ENCODE assay signal across 23 cellular contexts in genomic region chr19:15444505-15445226, GRCh38. TPM values are rescaled to one million over a fixed set of nuclear protein-coding genes. Genes with fewer than 3 reads are reported as not detected.
DNase-seq lines count a peak whose midpoint lies in the region; ATAC-seq and TF ChIP-seq lines count a peak whose summit lies in the region.
"Had no signal": no experiment of that assay in that cellular context is flagged by ENCODE, and none has a peak within 500 bp of the region (broad histone marks: within the 10 kb centered on the region; RNA-seq: fewer than 3 reads in every experiment).

No MANE protein-coding gene starts in this region.

- in situ Hi-C loops in GM13976 (cut with MboI; ENCODE audit: low sequenced_read_pairs, unreplicated experiment) = no loop called here

- peak in 6 of 8 donors; percentile 10 to 63 (median 50) for ATAC-seq in heart right ventricle
- ATAC-seq in thoracic aorta (ENCODE audit: insufficient number of reproducible peaks, low FRiP score, low read depth) = no peak
- ATAC-seq: HepG2 had no signal

- peaks cover 10% of the 10 kb centered on the region for H3K36me3 Mint-ChIP-seq in endothelial cell (ENCODE audit: low read depth, unreplicated experiment)

- H3K27ac Mint-ChIP-seq in endothelial cell (ENCODE audit: unreplicated experiment) = no peak overlapping the region
- H3K27ac Mint-ChIP-seq: CD14-positive monocyte had no signal

- WGBS in heart right ventricle, 2 donors = 56 to 59% methylated on average over 15 of the region's 15 CpGs

- H3K9me3 Mint-ChIP-seq in endothelial cell (ENCODE audit: unreplicated experiment) = no peaks in the 10 kb centered on the region

- TF ChIP-seq CTCF in ascending aorta (IDR thresholded peaks at IDR 0.05) (no peak), heart right ventricle (IDR thresholded peaks at IDR 0.05) (no peak), thoracic aorta (IDR thresholded peaks at IDR 0.05) (no peak), endothelial cell (IDR thresholded peaks at IDR 0.05; ENCODE audit: unreplicated experiment) (no peak), GM13976 (IDR thresholded peaks at IDR 0.05; ENCODE audit: borderline replicate concordance, control extremely low read depth, extremely low read depth, insufficient read depth, missing control alignments) (no peak)

- intact Hi-C loops in ascending aorta (cut with DNase I) = loop anchor here (2.0 to 5.0 kb wide), 2 partner anchors 64 to 192 kb away; no protein-coding TSS in a partner anchor
- intact Hi-C loops in heart right ventricle (cut with DNase I) = loop anchor here in 1 of 10 donors (5.0 kb wide), 1 partner anchor 67 kb away; the partner anchor contains the start of gene AKAP8

- H3K27me3 ChIP-seq in ascending aorta (no peaks in the 10 kb centered on the region), heart right ventricle (no peaks in the 10 kb centered on the region), thoracic aorta (replicated peaks; ENCODE audit: insufficient read depth) (no peaks in the 10 kb centered on the region)

- H3K4me1 ChIP-seq in ascending aorta (peaks cover 17 to 46% of the 10 kb centered on the region in 2 donors), heart right ventricle (peaks cover 10 to 47% (median 30%) of the 10 kb centered on the region in 9 donors), thoracic aorta (ENCODE audit: control insufficient read depth in 1 of 2, low read depth in 2 of 2) (peaks cover 44 to 70% of the 10 kb centered on the region in 2 donors)

- H3K36me3 ChIP-seq in ascending aorta = no peaks in the 10 kb centered on the region
- H3K36me3 ChIP-seq in heart right ventricle = peaks cover 0 to 19% (median 0%) of the 10 kb centered on the region in 9 donors
- no peaks in the 10 kb centered on the region for H3K36me3 ChIP-seq in thoracic aorta

- DNase-seq in ascending aorta (ENCODE audit: low spot score in 2 of 2) (peak in 1 of 2 donors; percentile 77), heart right ventricle (no peak), myocyte (ENCODE audit: low read depth) (peak; percentile 46), thoracic aorta (ENCODE audit: low spot score) (no peak), endothelial cell (ENCODE audit: low spot score) (no peak), GM13976 (ENCODE audit: low spot score) (no peak), NCI-H1930 (lab: John Stamatoyannopoulos, UW) (no peak), iPS-NIHi7 (ENCODE audit: extremely low spot score) (no peak)
- DNase-seq: Calu3, DND-41, Karpas-422, NCI-H1092 treated with DMSO at 0.1 percent for 48 hours, NCI-H1436 treated with DMSO at 0.1 percent for 48 hours, NCI-H187 treated with DMSO at 0.1 percent for 48 hours, NCI-H2107, NCI-H526, NCI-H82, SHP77 treated with DMSO at 0.1 percent for 48 hours had no signal

- H3K4me3 Mint-ChIP-seq in endothelial cell (ENCODE audit: unreplicated experiment) = no peak overlapping the region
- H3K4me3 Mint-ChIP-seq: CD14-positive monocyte had no signal

- H3K4me3 ChIP-seq in ascending aorta (peak overlapping the region in 1 of 2 donors; percentile 12), heart right ventricle (no peak overlapping the region), thoracic aorta (peak overlapping the region; percentile 43)
- H3K4me3 ChIP-seq: PC-9 had no signal

- no peaks in the 10 kb centered on the region for H3K9me3 ChIP-seq in ascending aorta
- H3K9me3 ChIP-seq in heart right ventricle = no peaks in the 10 kb centered on the region
- no peaks in the 10 kb centered on the region for H3K9me3 ChIP-seq in thoracic aorta

- peak overlapping the region; percentile 73 to 86 for H3K27ac ChIP-seq in ascending aorta
- H3K27ac ChIP-seq in heart right ventricle = peak overlapping the region; percentile 56 to 93 (median 87)
- peak overlapping the region; percentile 82 to 87 for H3K27ac ChIP-seq in thoracic aorta
- H3K27ac ChIP-seq: PC-9 had no signal

- peaks cover 11% of the 10 kb centered on the region for H3K27me3 Mint-ChIP-seq in endothelial cell (ENCODE audit: unreplicated experiment)

- H3K4me1 Mint-ChIP-seq in endothelial cell (ENCODE audit: unreplicated experiment) = peaks cover 5% of the 10 kb centered on the region

RNA-seq across cellular contexts. Expression of gene WIZ, which starts 5.1 kb away (rescaled TPM):
- total RNA-seq in ascending aorta (90.4 TPM), heart right ventricle (10 to 100 TPM; 19.5 to 34.3 (median 21.3) TPM), myocyte (21.6 and 29.2 TPM in 2 replicates), thoracic aorta (10 to 100 TPM; 37.8 to 45.3 TPM), endothelial cell (ENCODE audit: unreplicated experiment) (79.0 TPM)
- polyA plus RNA-seq in heart right ventricle = 10 to 100 TPM; 18.7 to 25.7 TPM
- polyA plus RNA-seq in myocyte (2012) = 32.5 TPM

RNA-seq across cellular contexts. Expression of gene RASAL3, which starts 19.7 kb away (rescaled TPM):
- total RNA-seq in ascending aorta (4.4 TPM), heart right ventricle (1 to 10 TPM in 5 of 10 donors, under 1 TPM in 5; 0.19 to 6.6 (median 0.85) TPM), myocyte (not detected in 2 replicates), thoracic aorta (1 to 10 TPM; 4.1 to 5.1 TPM), endothelial cell (ENCODE audit: unreplicated experiment) (1.5 TPM)
- polyA plus RNA-seq in heart right ventricle = 1 to 10 TPM in 1 of 2 donors, under 1 TPM in 1; 0.64 to 1.6 TPM
- polyA plus RNA-seq in myocyte (2012) = 0.06 TPM
- total RNA-seq: Calu3, HepG2, HT1080, PC-9 had no signal
- polyA plus RNA-seq: HepG2 had no signal

RNA-seq across cellular contexts. Expression of gene AKAP8L, which starts 25.9 kb away (rescaled TPM):
- total RNA-seq in ascending aorta (143 TPM), heart right ventricle (100 to 1,000 TPM in 1 of 10 donors, 10 to 100 TPM in 9; 45.2 to 101 (median 63.1) TPM), myocyte (141 and 143 TPM in 2 replicates), thoracic aorta (100 to 1,000 TPM; 163 to 247 TPM), endothelial cell (ENCODE audit: unreplicated experiment) (160 TPM)
- 100 to 1,000 TPM in 1 of 2 donors, 10 to 100 TPM in 1; 53.6 to 140 TPM for polyA plus RNA-seq in heart right ventricle
- polyA plus RNA-seq in myocyte (2012) = 63.9 TPM

RNA-seq across cellular contexts. Expression of gene PGLYRP2, which starts 34.6 kb away (rescaled TPM):
- total RNA-seq in ascending aorta (not detected), heart right ventricle (not detected), myocyte (not detected in 2 replicates), thoracic aorta (not detected), endothelial cell (ENCODE audit: unreplicated experiment) (not detected)
- polyA plus RNA-seq in heart right ventricle = not detected
- polyA plus RNA-seq in myocyte (2012) = not detected
- total RNA-seq: Calu3, HT1080, PC-9, RPMI7951 had no signal
